ENCODE assay signal across 1 cellular context in the genomic region with DNA sequence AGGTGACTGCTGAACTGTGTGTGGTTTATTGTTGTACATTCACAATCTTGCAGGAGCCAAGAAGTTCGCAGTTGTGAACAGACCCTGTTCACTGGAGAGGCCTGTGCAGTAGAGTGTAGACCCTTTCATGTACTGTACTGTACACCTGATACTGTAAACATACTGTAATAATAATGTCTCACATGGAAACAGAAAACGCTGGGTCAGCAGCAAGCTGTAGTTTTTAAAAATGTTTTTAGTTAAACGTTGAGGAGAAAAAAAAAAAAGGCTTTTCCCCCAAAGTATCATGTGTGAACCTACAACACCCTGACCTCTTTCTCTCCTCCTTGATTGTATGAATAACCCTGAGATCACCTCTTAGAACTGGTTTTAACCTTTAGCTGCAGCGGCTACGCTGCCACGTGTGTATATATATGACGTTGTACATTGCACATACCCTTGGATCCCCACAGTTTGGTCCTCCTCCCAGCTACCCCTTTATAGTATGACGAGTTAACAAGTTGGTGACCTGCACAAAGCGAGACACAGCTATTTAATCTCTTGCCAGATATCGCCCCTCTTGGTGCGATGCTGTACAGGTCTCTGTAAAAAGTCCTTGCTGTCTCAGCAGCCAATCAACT.
TF ChIP-seq lines count a peak whose summit lies in the region.

No MANE protein-coding gene starts in this region.

TF ChIP-seq in A549, 52 proteins besides CTCF, POLR2A, EP300 and RAD21:
- TF ChIP-seq MAFK (IDR thresholded peaks at IDR 0.05; ENCODE audit: partially characterized antibody) = peak; percentile 70
- no peak for TF ChIP-seq ZNF302 (CRISPR knock-in tag; IDR thresholded peaks at IDR 0.05)
